Comparison of ENCODE assay signal across 8 cellular contexts in genomic region chr15:63598467-63599400, GRCh38. TPM values are rescaled to one million over a fixed set of nuclear protein-coding genes. Genes with fewer than 3 reads are reported as not detected.
DNase-seq lines count a peak whose midpoint lies in the region; FAIRE-seq and TF ChIP-seq lines count a peak whose summit lies in the region.

No MANE protein-coding gene starts in this region.

- H2AFZ ChIP-seq in SU-DHL-6 (ENCODE audit: low read depth, low read length, severe bottlenecking) = no peak overlapping the region

- H3K27me3 ChIP-seq in SU-DHL-6 (ENCODE audit: low read length) = no peaks in the 10 kb centered on the region
- no peaks in the 10 kb centered on the region for H3K27me3 ChIP-seq in right atrium auricular region

- H3K79me2 ChIP-seq in SU-DHL-6 (ENCODE audit: insufficient read depth, low read length) = no peaks in the 10 kb centered on the region

- no peak for DNase-seq in GM12891 (ENCODE audit: insufficient read length, low spot score)
- DNase-seq in right atrium auricular region (ENCODE audit: low spot score) = no peak
- peak; percentile 40 for DNase-seq in renal cortical epithelial cell (ENCODE audit: low read depth)
- DNase-seq in superior temporal gyrus (ENCODE audit: extremely low spot score) = no peak
- DNase-seq in GM19238 (ENCODE audit: insufficient read length, low spot score) = no peak
- no peak for DNase-seq in ACHN
- no peak for DNase-seq in NCI-H1930 (lab: John Stamatoyannopoulos, UW)

- H3F3A ChIP-seq in SU-DHL-6 (ENCODE audit: insufficient read depth) = peaks cover 31% of the 10 kb centered on the region

- no peak overlapping the region for H3K4me2 ChIP-seq in SU-DHL-6 (ENCODE audit: low read depth, low read length, poor library complexity, severe bottlenecking)

- H3K36me3 ChIP-seq in SU-DHL-6 (ENCODE audit: low read length) = no peaks in the 10 kb centered on the region
- H3K36me3 ChIP-seq in right atrium auricular region = no peaks in the 10 kb centered on the region

- no peak overlapping the region for H3K4me3 ChIP-seq in SU-DHL-6 (ENCODE audit: insufficient read depth, low read length, poor library complexity, severe bottlenecking)
- H3K4me3 ChIP-seq in right atrium auricular region = peak overlapping the region; percentile 39 to 61

- H4K20me1 ChIP-seq in SU-DHL-6 (ENCODE audit: low read depth, low read length) = no peaks in the 10 kb centered on the region

- H3K27ac ChIP-seq in SU-DHL-6 (ENCODE audit: low read depth, low read length) (peak overlapping the region; percentile 73), right atrium auricular region (peak overlapping the region; percentile 92 to 93)

- no peaks in the 10 kb centered on the region for H3K9me3 ChIP-seq in SU-DHL-6 (ENCODE audit: insufficient read depth, low read length)
- no peaks in the 10 kb centered on the region for H3K9me3 ChIP-seq in right atrium auricular region

- no peak for TF ChIP-seq POLR2A in GM12891 (IDR thresholded peaks at IDR 0.05; ENCODE audit: low read depth, low read length)

- FAIRE-seq in GM12891 (lab: Jason Lieb, UNC) = peak; percentile 47

- H3K9me2 ChIP-seq in SU-DHL-6 (replicated peaks; ENCODE audit: insufficient read depth, low read length) = no peaks in the 10 kb centered on the region

- no peak overlapping the region for H3K9ac ChIP-seq in SU-DHL-6 (ENCODE audit: low read length)

- H3K4me1 ChIP-seq in right atrium auricular region = peaks cover 0 to 66% of the 10 kb centered on the region in 2 donors

- in situ Hi-C loops in ACHN (cut with HindIII; ENCODE audit: low pct_ligation_motif_present, low pct_unique_long_range_greater_than_20kb, low sequenced_read_pairs) = no loop called here

- no peak for TF ChIP-seq CTCF in SU-DHL-6 (IDR thresholded peaks at IDR 0.05; ENCODE audit: insufficient read depth, low read length, poor library complexity, severe bottlenecking)
- TF ChIP-seq CTCF in right atrium auricular region (IDR thresholded peaks at IDR 0.05) = no peak

TF ChIP-seq in GM12891, 5 proteins besides CTCF, POLR2A, EP300 and RAD21:
- TF ChIP-seq POU2F2 (IDR thresholded peaks at IDR 0.05; ENCODE audit: low read depth, low read length) = no peak
- no peak for TF ChIP-seq TAF1 (IDR thresholded peaks at IDR 0.05; ENCODE audit: low read depth, low read length)
- no peak for TF ChIP-seq SPI1 (IDR thresholded peaks at IDR 0.05; ENCODE audit: low read depth, low read length)
- TF ChIP-seq POLR2AphosphoS5 (IDR thresholded peaks at IDR 0.05; ENCODE audit: low read depth, low read length) = no peak
- no peak for TF ChIP-seq PAX5 (IDR thresholded peaks at IDR 0.05; ENCODE audit: insufficient read depth, low read length, severe bottlenecking)

RNA-seq across cellular contexts. Expression of gene FBXL22, which starts 1.5 kb away (rescaled TPM):
- polyA plus RNA-seq in GM12891 (2012; ENCODE audit: low read depth, missing spikeins) = 0.21 TPM
- total RNA-seq in right atrium auricular region (10 to 100 TPM; 13.8 to 20.1 TPM), renal cortical epithelial cell (0.45 TPM in 1 of 2 replicates, not detected in the other)

Comparison
In these comparisons a context has a peak if more than half of its experiments do, and no peak if none do; other contexts are left out.
1. RNA of gene FBXL22, which starts 1.5 kb away (total RNA-seq): 13.8 to 20.1 TPM in right atrium auricular region; 0.45 TPM in renal cortical epithelial cell; every median in the first group is over 10 times any median in the second.